9 cellular contexts compared by ENCODE assay signal in the genomic region with DNA sequence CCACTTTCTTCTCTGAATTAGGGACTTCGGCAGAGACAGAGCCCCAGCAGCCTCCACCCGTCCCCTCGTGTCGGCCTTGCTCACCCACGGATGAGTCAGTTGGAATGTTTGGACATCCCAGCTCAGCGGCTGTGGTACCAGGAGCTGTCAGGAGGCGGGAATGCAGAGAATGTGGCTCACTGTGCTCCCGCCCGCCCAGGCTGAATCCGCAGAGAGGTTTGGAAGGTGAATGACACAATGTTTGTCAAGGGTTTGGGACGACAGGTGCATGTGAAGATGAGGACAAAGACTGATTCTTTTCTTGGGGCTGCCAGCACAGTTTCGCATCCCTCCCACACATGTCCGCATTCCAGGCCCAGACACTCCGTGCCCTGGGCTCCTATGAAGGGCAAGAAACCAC. TPM values are rescaled to one million over a fixed set of nuclear protein-coding genes. Genes with fewer than 3 reads are reported as not detected.
DNase-seq lines count a peak whose midpoint lies in the region; ATAC-seq and TF ChIP-seq lines count a peak whose summit lies in the region.
"Had no signal": no experiment of that assay in that cellular context is flagged by ENCODE, and none has a peak within 500 bp of the region (broad histone marks: within the 10 kb centered on the region; RNA-seq: fewer than 3 reads in every experiment).

No MANE protein-coding gene starts in this region.

- TF ChIP-seq CTCF in fibroblast of villous mesenchyme (IDR thresholded peaks at IDR 0.05; ENCODE audit: insufficient read depth, low read depth, low read length) = no peak

- H3K4me3 ChIP-seq in fibroblast of villous mesenchyme (ENCODE audit: low read depth, low read length) = no peak overlapping the region
- H3K4me3 ChIP-seq: GM12878 had no signal

- DNase-seq in EH (ENCODE audit: low read depth) (peak; percentile 97), RPMI7951 (ENCODE audit: low read depth) (peak; percentile 96), fibroblast of villous mesenchyme (ENCODE audit: low read depth) (peak; percentile 92), retina (peak; percentile 32)
- DNase-seq in stimulated activated CD4-positive, alpha-beta T cell treated with anti-CD3 and anti-CD28 coated beads, Interleukin-2, amount 100 ng/mL, for 24 hours = no peak
- DNase-seq in stimulated activated CD4-positive, alpha-beta T cell treated with anti-CD3 and anti-CD28 coated beads, Interleukin-4, amount 100 ng/mL, for 1 hour = no peak

- ATAC-seq in GM21381 (IDR thresholded peaks at IDR 0.05; ENCODE audit: unreplicated experiment) (no peak), HG02763 (IDR thresholded peaks at IDR 0.05; ENCODE audit: unreplicated experiment) (no peak)
- ATAC-seq: GM12878 had no signal

RNA-seq across cellular contexts. Expression of gene LIF, which starts 39.6 kb away (rescaled TPM):
- total RNA-seq in RPMI7951 (2014; rRNA removed; shearing (Covaris generic)) = 3.1 and 4.1 TPM in 2 replicates
- 7.4 and 7.8 TPM in 2 replicates for total RNA-seq in fibroblast of villous mesenchyme

RNA-seq across cellular contexts. Expression of gene OSM, which starts 59.7 kb away (rescaled TPM):
- total RNA-seq in RPMI7951 (2014; rRNA removed; shearing (Covaris generic)) = not detected in 2 replicates
- total RNA-seq in fibroblast of villous mesenchyme = 0.43 TPM in 1 of 2 replicates, not detected in the other

Comparison
In these comparisons a context has a peak if more than half of its experiments do, and no peak if none do; other contexts are left out.
1. DNase-seq: peak in EH (single experiment), RPMI7951 (single experiment), fibroblast of villous mesenchyme (single experiment) and retina (single experiment); none in stimulated activated CD4-positive, alpha-beta T cell treated with anti-CD3 and anti-CD28 coated beads, Interleukin-2, amount 100 ng/mL, for 24 hours (0 of 2) and stimulated activated CD4-positive, alpha-beta T cell treated with anti-CD3 and anti-CD28 coated beads, Interleukin-4, amount 100 ng/mL, for 1 hour (single experiment).